Comparison of ENCODE assay signal across 21 cellular contexts in the genomic region with DNA sequence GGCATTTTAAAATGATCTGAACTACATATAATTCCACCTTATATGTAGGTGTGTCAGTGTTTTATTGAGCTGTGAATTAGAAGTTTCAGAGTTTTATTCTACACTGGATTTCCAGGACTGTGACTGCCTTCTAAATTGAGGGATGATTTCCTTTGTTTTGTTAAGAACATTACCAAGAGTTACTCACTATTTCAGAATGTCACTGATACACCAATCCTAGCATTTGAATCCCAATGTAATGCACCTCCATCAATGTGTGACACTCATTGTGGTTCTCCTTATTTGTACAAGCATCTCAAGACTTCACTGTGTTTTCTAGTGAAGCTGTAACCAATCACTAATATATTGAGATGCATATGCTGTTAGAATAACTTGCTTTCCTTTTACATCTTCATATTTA.
DNase-seq lines count a peak whose midpoint lies in the region; TF ChIP-seq lines count a peak whose summit lies in the region.
"Had no signal": no experiment of that assay in that cellular context is flagged by ENCODE, and none has a peak within 500 bp of the region (broad histone marks: within the 10 kb centered on the region; RNA-seq: fewer than 3 reads in every experiment).

No MANE protein-coding gene starts in this region.

- H3K36me3 ChIP-seq in testis (ENCODE audit: low read depth, missing control alignments): no peaks in the 10 kb centered on the region
- H3K36me3 ChIP-seq: MG63, WERI-Rb-1 had no signal

- TF ChIP-seq CTCF in VCaP (conservative IDR thresholded peaks at IDR 0.05) (no peak), fibroblast of pulmonary artery (IDR thresholded peaks at IDR 0.05; ENCODE audit: low read length, missing control alignments) (no peak), testis (IDR thresholded peaks at IDR 0.05) (no peak)

- intact Hi-C loops in testis (cut with DNase I; ENCODE audit: low total_unique reads): no loop called here

- H3K9me3 ChIP-seq in testis: no peaks in the 10 kb centered on the region
- H3K9me3 ChIP-seq: mucosa of descending colon had no signal

- H3K4me1 ChIP-seq in testis: no peaks in the 10 kb centered on the region

- no peak for TF ChIP-seq POLR2A in testis (IDR thresholded peaks at IDR 0.05)

- peak; percentile 41 for DNase-seq in GM03348 (ENCODE audit: low spot score)
- peak; percentile 46 for DNase-seq in fibroblast of pulmonary artery (ENCODE audit: low read depth)
- DNase-seq in skeletal muscle cell (ENCODE audit: low read depth): peak; percentile 49
- no peak for DNase-seq in COR-L47 (lab: John Stamatoyannopoulos, UW)
- DNase-seq in NK-92 (lab: John Stamatoyannopoulos, UW; ENCODE audit: unreplicated experiment): no peak
- DNase-seq in testis: no peak
- no peak for DNase-seq in GDM1 (lab: John Stamatoyannopoulos, UW)
- DNase-seq: activated CD8-positive, alpha-beta memory T cell treated with anti-CD3 and anti-CD28 coated beads, Interleukin-2, amount 50 U/mL, for 4 hours; activated effector memory CD4-positive, alpha-beta T cell treated with anti-CD3 and anti-CD28 coated beads, Interleukin-2, amount 50 U/mL, for 16 hours; dorsolateral prefrontal cortex; head of caudate nucleus; MG63; mucosa of descending colon; NCI-H1436; OCI-M1; SHP77 treated with DMSO at 0.1 percent for 48 hours; stimulated activated CD8-positive, alpha-beta memory T cell treated with anti-CD3 and anti-CD28 coated beads, Interleukin-4, amount 100 ng/mL, for 48 hours; WERI-Rb-1 had no signal

- H3K4me3 ChIP-seq in fibroblast of pulmonary artery (replicated peaks; ENCODE audit: low read depth, low read length) (no peak overlapping the region), skeletal muscle cell (ENCODE audit: low read depth, low read length) (no peak overlapping the region), testis (no peak overlapping the region)
- H3K4me3 ChIP-seq: BLaER1 treated with 17β-estradiol and CSF1 and Interleukin-3, amounts not matched to agents 10 nM and 100 nM; dorsolateral prefrontal cortex; MG63; mucosa of descending colon had no signal

- H3K27ac ChIP-seq in VCaP (peak overlapping the region; percentile 59), testis (no peak overlapping the region)
- H3K27ac ChIP-seq: BLaER1 treated with 17β-estradiol and CSF1 and Interleukin-3, amounts not matched to agents 10 nM and 100 nM; dorsolateral prefrontal cortex; epithelial cell of prostate; WERI-Rb-1 had no signal

- H3K27me3 ChIP-seq in testis: no peaks in the 10 kb centered on the region
- H3K27me3 ChIP-seq: BLaER1 treated with 17β-estradiol and CSF1 and Interleukin-3, amounts not matched to agents 10 nM and 100 nM; dorsolateral prefrontal cortex; MG63 had no signal

Comparison
In these comparisons a context has a peak if more than half of its experiments do, and no peak if none do; other contexts are left out.
1. DNase-seq: peak in GM03348 (single experiment), fibroblast of pulmonary artery (single experiment) and skeletal muscle cell (single experiment); none in COR-L47 (single experiment), NK-92 (single experiment), testis (single experiment) and GDM1 (single experiment).